ENCODE assay signal across 14 cellular contexts in genomic region chr20:51979226-51979625, GRCh38.
A peak's percentile ranks its signal among the peaks of the same experiment; 100 is the strongest.
DNase-seq lines count a peak whose midpoint lies in the region; TF ChIP-seq lines count a peak whose summit lies in the region.
"Had no signal": no experiment of that assay in that cellular context is flagged by ENCODE, and none has a peak within 500 bp of the region (broad histone marks: within the 10 kb centered on the region; RNA-seq: fewer than 3 reads in every experiment).

No MANE protein-coding gene starts in this region.

- H3K27me3 ChIP-seq in brain microvascular endothelial cell (replicated peaks) (no peaks in the 10 kb centered on the region), left ventricle myocardium inferior (ENCODE audit: low read depth) (no peaks in the 10 kb centered on the region)

- H3K27ac Mint-ChIP-seq in endothelial cell (ENCODE audit: unreplicated experiment) (peak overlapping the region; percentile 65), neural crest cell (ENCODE audit: unreplicated experiment) (peak overlapping the region; percentile 29), chondrocyte (ENCODE audit: unreplicated experiment) (no peak overlapping the region)
- H3K27ac Mint-ChIP-seq: CD4-positive, alpha-beta T cell had no signal

- H3K27me3 Mint-ChIP-seq in endothelial cell (ENCODE audit: unreplicated experiment) (peaks cover 3% of the 10 kb centered on the region), neural crest cell (ENCODE audit: low read depth) (no peaks in the 10 kb centered on the region), chondrocyte (ENCODE audit: low read depth) (no peaks in the 10 kb centered on the region)
- H3K27me3 Mint-ChIP-seq: CD4-positive, alpha-beta T cell had no signal

- H3K4me1 Mint-ChIP-seq in endothelial cell (ENCODE audit: unreplicated experiment) (no peaks in the 10 kb centered on the region), neural crest cell (no peaks in the 10 kb centered on the region), chondrocyte (ENCODE audit: low read depth) (peaks cover 4% of the 10 kb centered on the region)
- H3K4me1 Mint-ChIP-seq: H9 had no signal

- peak; percentile 24 for DNase-seq in brain microvascular endothelial cell
- DNase-seq in endothelial cell (ENCODE audit: low spot score): no peak
- DNase-seq in neural crest cell (ENCODE audit: low read depth, low spot score): no peak
- DNase-seq in chondrocyte (ENCODE audit: low spot score): no peak
- no peak for DNase-seq in amygdala (lab: John Stamatoyannopoulos, UW)
- DNase-seq in left ventricle myocardium inferior: no peak
- DNase-seq in iPS-NIHi7 (ENCODE audit: extremely low spot score): no peak
- DNase-seq: ACHN; AML-193; CD4-positive, alpha-beta T cell; GOT3; H9 had no signal

- no peaks in the 10 kb centered on the region for H3K4me1 ChIP-seq in left ventricle myocardium inferior
- H3K4me1 ChIP-seq: Caco-2 had no signal

- H3K4me3 ChIP-seq in brain microvascular endothelial cell (ENCODE audit: low read depth, low read length): no peak overlapping the region
- no peak overlapping the region for H3K4me3 ChIP-seq in left ventricle myocardium inferior

- peaks cover 15% of the 10 kb centered on the region for H3K9me3 ChIP-seq in left ventricle myocardium inferior (replicated peaks)

- H3K36me3 Mint-ChIP-seq in endothelial cell (ENCODE audit: low read depth, unreplicated experiment) (peaks cover 4% of the 10 kb centered on the region), neural crest cell (ENCODE audit: low read depth) (peaks cover 5% of the 10 kb centered on the region), chondrocyte (ENCODE audit: low read depth) (peaks cover 3% of the 10 kb centered on the region)

- H3K27ac ChIP-seq in brain microvascular endothelial cell (no peak overlapping the region), left ventricle myocardium inferior (replicated peaks) (no peak overlapping the region)
- H3K27ac ChIP-seq: C4-2B had no signal

- H3K36me3 ChIP-seq in brain microvascular endothelial cell (replicated peaks): no peaks in the 10 kb centered on the region
- H3K36me3 ChIP-seq in left ventricle myocardium inferior: no peaks in the 10 kb centered on the region

- intact Hi-C loops in left ventricle myocardium inferior (cut with micrococcal nuclease): no loop called here

- in situ Hi-C loops in brain microvascular endothelial cell (cut with HindIII; ENCODE audit: low pct_ligation_motif_present, low sequenced_read_pairs): no loop called here

- TF ChIP-seq CTCF in brain microvascular endothelial cell (IDR thresholded peaks at IDR 0.05; ENCODE audit: low read depth, low read length, missing control alignments) (no peak), endothelial cell (IDR thresholded peaks at IDR 0.05; ENCODE audit: unreplicated experiment) (no peak), neural crest cell (conservative IDR thresholded peaks at IDR 0.05) (no peak), chondrocyte (IDR thresholded peaks at IDR 0.05) (no peak), left ventricle myocardium inferior (IDR thresholded peaks at IDR 0.05; ENCODE audit: borderline replicate concordance) (no peak)

- H3K4me3 Mint-ChIP-seq in endothelial cell (ENCODE audit: unreplicated experiment) (no peak overlapping the region), neural crest cell (no peak overlapping the region), chondrocyte (ENCODE audit: unreplicated experiment) (no peak overlapping the region)
- H3K4me3 Mint-ChIP-seq: CD4-positive, alpha-beta T cell; H9 had no signal

- H3K9me3 Mint-ChIP-seq in endothelial cell (ENCODE audit: unreplicated experiment): no peaks in the 10 kb centered on the region
- peaks cover 6% of the 10 kb centered on the region for H3K9me3 Mint-ChIP-seq in neural crest cell
- peaks cover 4% of the 10 kb centered on the region for H3K9me3 Mint-ChIP-seq in chondrocyte (ENCODE audit: low read depth)
